ENCODE assay signal across 18 cellular contexts in genomic region chr5:124193371-124193789, GRCh38.
DNase-seq lines count a peak whose midpoint lies in the region; ATAC-seq, FAIRE-seq and TF ChIP-seq lines count a peak whose summit lies in the region.
"Had no signal": no experiment of that assay in that cellular context is flagged by ENCODE, and none has a peak within 500 bp of the region (broad histone marks: within the 10 kb centered on the region; RNA-seq: fewer than 3 reads in every experiment).

No MANE protein-coding gene starts in this region.

- no peak overlapping the region for H3K9ac ChIP-seq in GM12878 (ENCODE audit: control insufficient read depth, insufficient read depth, low read length)

- SMC1A ChIA-PET in GM12878 (lab: Charles Lee; ENCODE audit: uncharacterized antibody, unreplicated experiment), result no interaction called here

- H3K36me3 Mint-ChIP-seq in activated T-cell treated with anti-CD3 and anti-CD28 coated beads, Interleukin-2, amount 50 U/mL, for 4 hours (ENCODE audit: insufficient read depth), result no peaks in the 10 kb centered on the region
- H3K36me3 Mint-ChIP-seq: IgD-negative memory B cell had no signal

- H3K27me3 ChIP-seq in heart left ventricle (no peaks in the 10 kb centered on the region), right atrium auricular region (no peaks in the 10 kb centered on the region), GM12878 (replicated peaks in 1 of 2; ENCODE audit: control insufficient read depth in 2 of 2, insufficient read depth in 2 of 2, low read length in 1 of 2) (no peaks in the 10 kb centered on the region; a peak in 1 of 4 replicates), heart right ventricle (no peaks in the 10 kb centered on the region)
- H3K27me3 ChIP-seq: cardiac muscle cell had no signal

- POLR2A ChIA-PET in GM12878 (lab: Charles Lee), result no interaction called here

- peaks cover 5% of the 10 kb centered on the region for H3K9me3 Mint-ChIP-seq in activated T-cell treated with anti-CD3 and anti-CD28 coated beads, Interleukin-2, amount 50 U/mL, for 4 hours
- H3K9me3 Mint-ChIP-seq: IgD-negative memory B cell had no signal

- H3K4me3 Mint-ChIP-seq in activated T-cell treated with anti-CD3 and anti-CD28 coated beads, Interleukin-2, amount 50 U/mL, for 4 hours, result no peak overlapping the region
- H3K4me3 Mint-ChIP-seq: B cell, IgD-negative memory B cell had no signal

- ATAC-seq in heart left ventricle (peak; percentile 32 to 74 (median 67)), GM12878 (no peak), heart right ventricle (peak in 5 of 8 donors; percentile 50 to 84 (median 60)), HG03196 (IDR thresholded peaks at IDR 0.05; ENCODE audit: unreplicated experiment) (no peak), GM18519 (IDR thresholded peaks at IDR 0.05; ENCODE audit: low FRiP score, unreplicated experiment) (no peak)
- ATAC-seq in activated T-cell treated with anti-CD3 and anti-CD28 coated beads, Interleukin-2, amount 50 U/mL, for 4 hours, result no peak
- ATAC-seq: Panc1 had no signal

- no peaks in the 10 kb centered on the region for H3K4me1 Mint-ChIP-seq in activated T-cell treated with anti-CD3 and anti-CD28 coated beads, Interleukin-2, amount 50 U/mL, for 4 hours (ENCODE audit: low read depth)
- H3K4me1 Mint-ChIP-seq: B cell had no signal

- H3K27me3 Mint-ChIP-seq in activated T-cell treated with anti-CD3 and anti-CD28 coated beads, Interleukin-2, amount 50 U/mL, for 4 hours (ENCODE audit: low read depth), result no peaks in the 10 kb centered on the region
- H3K27me3 Mint-ChIP-seq: B cell, IgD-negative memory B cell had no signal

- no peak for TF ChIP-seq CTCF in heart left ventricle (IDR thresholded peaks at IDR 0.05)
- TF ChIP-seq CTCF in right atrium auricular region (IDR thresholded peaks at IDR 0.05), result no peak
- no peak for TF ChIP-seq CTCF in GM12878 (IDR thresholded peaks at IDR 0.05 in 2 of 3, conservative IDR thresholded peaks at IDR 0.05 in 1 of 3; ENCODE audit: control insufficient read depth in 2 of 3, extremely low read depth in 1 of 3, insufficient read depth in 1 of 3, low read depth in 3 of 3, low read length in 3 of 3)
- no peak for TF ChIP-seq CTCF in heart right ventricle (IDR thresholded peaks at IDR 0.05)

- in situ Hi-C loops in GM12878 (cut with MboI), result no loop called here

- no peaks in the 10 kb centered on the region for H4K20me1 ChIP-seq in GM12878 (ENCODE audit: control insufficient read depth, insufficient read depth)

- no peaks in the 10 kb centered on the region for H3K79me2 ChIP-seq in GM12878 (ENCODE audit: control insufficient read depth, insufficient read depth, low read length)

- no peak for TF ChIP-seq RAD21 in GM12878 (IDR thresholded peaks at IDR 0.05; ENCODE audit: insufficient read depth, low read depth, low read length)

- RAD21 ChIA-PET in GM12878 (lab: Charles Lee; ENCODE audit: unreplicated experiment), result no interaction called here

- no peak overlapping the region for H3K27ac ChIP-seq in heart left ventricle
- no peak overlapping the region for H3K27ac ChIP-seq in right atrium auricular region
- no peak overlapping the region for H3K27ac ChIP-seq in GM12878 (ENCODE audit: control insufficient read depth, insufficient read depth)
- H3K27ac ChIP-seq in heart right ventricle, result no peak overlapping the region
- H3K27ac ChIP-seq: cardiac muscle cell had no signal

- H3K4me3 ChIP-seq in heart left ventricle, result no peak overlapping the region
- H3K4me3 ChIP-seq in right atrium auricular region, result no peak overlapping the region
- no peak overlapping the region for H3K4me3 ChIP-seq in GM12878
- no peak overlapping the region for H3K4me3 ChIP-seq in heart right ventricle
- H3K4me3 ChIP-seq: cardiac muscle cell had no signal

- no peak for TF ChIP-seq EP300 in GM12878 (IDR thresholded peaks at IDR 0.05; ENCODE audit: borderline replicate concordance in 1 of 2, control insufficient read depth in 1 of 2, low read depth in 2 of 2, low read length in 2 of 2)

- WGBS in heart left ventricle, 4 donors, result 21 to 49% (median 27%) methylated on average over 4 of the region's 4 CpGs
- 43% methylated on average over 4 of the region's 4 CpGs for WGBS in GM12878 (ENCODE audit: insufficient coverage, insufficient replicate concordance, low lambda C conversion rate, missing lambda C conversion rate)
- WGBS in heart right ventricle, 2 donors, result 22 to 32% methylated on average over 4 of the region's 4 CpGs

- no peaks in the 10 kb centered on the region for H3K36me3 ChIP-seq in heart left ventricle
- no peaks in the 10 kb centered on the region for H3K36me3 ChIP-seq in right atrium auricular region
- H3K36me3 ChIP-seq in GM12878 (ENCODE audit: control insufficient read depth in 2 of 2, insufficient read depth in 2 of 2, low read length in 1 of 2), result no peaks in the 10 kb centered on the region
- no peaks in the 10 kb centered on the region for H3K36me3 ChIP-seq in heart right ventricle
- H3K36me3 ChIP-seq: cardiac muscle cell had no signal

- peak; percentile 13 for FAIRE-seq in GM12878 (lab: Jason Lieb, UNC)
- FAIRE-seq: TTC549 had no signal

- BruUV-seq in GM12878 (replicated peaks; lab: Mats Ljungman, UMichigan), result no TSS peak

- no peak overlapping the region for H3K4me2 ChIP-seq in GM12878 (ENCODE audit: control insufficient read depth, insufficient read depth)

- H2AFZ ChIP-seq in GM12878 (ENCODE audit: control insufficient read depth, low read depth, low read length), result no peak overlapping the region

- DNase-seq in heart left ventricle (no peak), right atrium auricular region (ENCODE audit: low spot score) (no peak), GM12878 (ENCODE audit: low read depth, low spot score) (no peak), heart right ventricle (no peak), middle frontal gyrus (ENCODE audit: extremely low spot score, low spot score) (no peak)
- DNase-seq in activated T-cell treated with anti-CD3 and anti-CD28 coated beads, Interleukin-2, amount 50 U/mL, for 4 hours, result no peak
- DNase-seq: activated CD8-positive, alpha-beta memory T cell treated with anti-CD3 and anti-CD28 coated beads, Interleukin-2, amount 50 U/mL, for 48 hours; GF-D8; GOT3; NCI-H2107; occipital lobe had no signal

- no peaks in the 10 kb centered on the region for H3K9me3 ChIP-seq in heart left ventricle
- H3K9me3 ChIP-seq in right atrium auricular region, result no peaks in the 10 kb centered on the region
- H3K9me3 ChIP-seq in GM12878 (replicated peaks; ENCODE audit: control insufficient read depth, insufficient read depth, low read length), result no peaks in the 10 kb centered on the region
- H3K9me3 ChIP-seq in heart right ventricle, result no peaks in the 10 kb centered on the region

- intact Hi-C loops in heart left ventricle (cut with DNase I), result no loop called here
- intact Hi-C loops in GM12878 (cut with micrococcal nuclease; ENCODE audit: unreplicated experiment), result no loop called here
- intact Hi-C loops in heart right ventricle (cut with DNase I), result no loop called here

- CTCF ChIA-PET in GM12878 (lab: Yijun Ruan, JAX), result no interaction called here

- TF ChIP-seq POLR2A in heart left ventricle (IDR thresholded peaks at IDR 0.05) (no peak), GM12878 (IDR thresholded peaks at IDR 0.05; ENCODE audit: low read depth, low read length) (no peak)

- H3K4me1 ChIP-seq in heart left ventricle (peaks cover 0 to 13% (median 0%) of the 10 kb centered on the region in 12 donors), right atrium auricular region (peaks cover 0 to 13% of the 10 kb centered on the region in 2 donors), GM12878 (ENCODE audit: control insufficient read depth, insufficient read depth, low read length) (no peaks in the 10 kb centered on the region), heart right ventricle (peaks cover 0 to 13% (median 6%) of the 10 kb centered on the region in 9 donors)

TF ChIP-seq in GM12878, 131 proteins besides CTCF, POLR2A, EP300 and RAD21:
- no peak for TF ChIP-seq SPI1 (IDR thresholded peaks at IDR 0.05; ENCODE audit: borderline replicate concordance, insufficient read depth, low read depth, low read length)
- TF ChIP-seq RB1 (IDR thresholded peaks at IDR 0.05; ENCODE audit: borderline replicate concordance), result no peak
- TF ChIP-seq EGR1 (IDR thresholded peaks at IDR 0.05; ENCODE audit: borderline replicate concordance in 1 of 2, low read depth in 2 of 2, low read length in 2 of 2), result no peak
- TF ChIP-seq SUZ12 (IDR thresholded peaks at IDR 0.05; ENCODE audit: unreplicated experiment), result no peak
- no peak for TF ChIP-seq FOXM1 (IDR thresholded peaks at IDR 0.05; ENCODE audit: low read depth, low read length)
- no peak for TF ChIP-seq NRF1 (conservative IDR thresholded peaks at IDR 0.05; ENCODE audit: low read depth, low read length)
- no peak for TF ChIP-seq ATF7 (IDR thresholded peaks at IDR 0.05; ENCODE audit: low read depth)
- TF ChIP-seq, protein P1, sequence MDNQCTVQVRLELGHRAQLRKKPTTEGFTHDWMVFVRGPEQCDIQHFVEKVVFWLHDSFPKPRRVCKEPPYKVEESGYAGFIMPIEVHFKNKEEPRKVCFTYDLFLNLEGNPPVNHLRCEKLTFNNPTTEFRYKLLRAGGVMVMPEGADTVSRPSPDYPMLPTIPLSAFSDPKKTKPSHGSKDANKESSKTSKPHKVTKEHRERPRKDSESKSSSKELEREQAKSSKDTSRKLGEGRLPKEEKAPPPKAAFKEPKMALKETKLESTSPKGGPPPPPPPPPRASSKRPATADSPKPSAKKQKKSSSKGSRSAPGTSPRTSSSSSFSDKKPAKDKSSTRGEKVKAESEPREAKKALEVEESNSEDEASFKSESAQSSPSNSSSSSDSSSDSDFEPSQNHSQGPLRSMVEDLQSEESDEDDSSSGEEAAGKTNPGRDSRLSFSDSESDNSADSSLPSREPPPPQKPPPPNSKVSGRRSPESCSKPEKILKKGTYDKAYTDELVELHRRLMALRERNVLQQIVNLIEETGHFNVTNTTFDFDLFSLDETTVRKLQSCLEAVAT (IDR thresholded peaks at IDR 0.05), result no peak
- no peak for TF ChIP-seq ETV6 (conservative IDR thresholded peaks at IDR 0.05 in 1 of 2, IDR thresholded peaks at IDR 0.05 in 1 of 2; ENCODE audit: borderline replicate concordance in 1 of 2, low read depth in 1 of 2)
- TF ChIP-seq CHD1 (IDR thresholded peaks at IDR 0.05; ENCODE audit: low read depth, low read length), result no peak
- TF ChIP-seq SRF (IDR thresholded peaks at IDR 0.05; ENCODE audit: low read depth in 2 of 2, low read length in 2 of 2), result no peak
- no peak for TF ChIP-seq ZBED1 (IDR thresholded peaks at IDR 0.05; ENCODE audit: borderline replicate concordance)
- no peak for TF ChIP-seq ZZZ3 (IDR thresholded peaks at IDR 0.05; ENCODE audit: control insufficient read depth, insufficient read length, low read depth)

Comparison
In these comparisons a context has a peak if more than half of its experiments do, and no peak if none do; other contexts are left out.
1. ATAC-seq: peak in heart left ventricle (4 of 4) and heart right ventricle (5 of 8); none in GM12878 (single experiment), HG03196 (single experiment), GM18519 (single experiment) and activated T-cell treated with anti-CD3 and anti-CD28 coated beads, Interleukin-2, amount 50 U/mL, for 4 hours (0 of 2).